Comparison of ENCODE assay signal across 18 cellular contexts in the genomic region with DNA sequence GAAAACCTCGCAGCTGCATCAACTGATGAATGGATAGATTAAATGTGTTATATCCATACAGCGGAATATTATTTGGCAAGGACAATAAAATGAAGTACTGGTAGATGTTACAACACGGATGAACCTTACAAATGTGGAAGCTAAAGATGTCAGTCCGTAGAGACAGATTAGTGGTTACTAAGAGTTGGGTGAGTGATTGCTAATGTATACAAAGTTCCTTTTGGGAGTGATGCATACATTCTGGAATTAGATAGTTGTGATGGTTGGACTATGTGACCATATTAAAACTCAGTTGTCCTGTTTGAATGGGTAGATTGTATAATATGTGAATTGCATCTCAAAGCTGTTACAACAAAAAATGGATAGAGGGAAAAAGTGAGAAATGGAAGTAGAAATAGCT. TPM values are rescaled to one million over a fixed set of nuclear protein-coding genes. Genes with fewer than 3 reads are reported as not detected.
DNase-seq lines count a peak whose midpoint lies in the region; ATAC-seq and TF ChIP-seq lines count a peak whose summit lies in the region.
"Had no signal": no experiment of that assay in that cellular context is flagged by ENCODE, and none has a peak within 500 bp of the region (broad histone marks: within the 10 kb centered on the region; RNA-seq: fewer than 3 reads in every experiment).

No MANE protein-coding gene starts in this region.

- H4K20me1 ChIP-seq in DND-41 (ENCODE audit: insufficient read depth, low read length) (peaks cover 23% of the 10 kb centered on the region), OCI-LY1 (ENCODE audit: insufficient read depth, low read length) (no peaks in the 10 kb centered on the region; the same call in 1 of the 2 replicates), fibroblast of lung (ENCODE audit: control insufficient read depth, extremely low read depth, insufficient read depth, low read length) (no peaks in the 10 kb centered on the region)

- DNase-seq in DND-41 = no peak
- peak in 1 of 2 donors; percentile 10 for DNase-seq in fibroblast of lung (ENCODE audit: low read depth in 2 of 2)
- DNase-seq in right cardiac atrium = no peak
- no peak for DNase-seq in iPS-NIHi11 (ENCODE audit: low spot score)
- no peak for DNase-seq in esophagus muscularis mucosa (ENCODE audit: extremely low spot score)
- DNase-seq: activated naive CD4-positive, alpha-beta T cell; AML-193; dorsolateral prefrontal cortex; hippocampal formation; NCI-H748 treated with DMSO at 0.1 percent for 48 hours; ovary; stimulated activated CD4-positive, alpha-beta T cell treated with anti-CD3 and anti-CD28 coated beads, Interleukin-4, amount 100 ng/mL, for 4 hours had no signal

- peaks cover 15% of the 10 kb centered on the region for H3K36me3 ChIP-seq in ACC112 (ENCODE audit: insufficient read depth, low read length)
- peaks cover 54% of the 10 kb centered on the region for H3K36me3 ChIP-seq in DND-41 (ENCODE audit: insufficient read depth, low read length)
- peaks cover 49% of the 10 kb centered on the region for H3K36me3 ChIP-seq in OCI-LY1 (ENCODE audit: insufficient read depth, low read length)
- H3K36me3 ChIP-seq in fibroblast of lung (ENCODE audit: control insufficient read depth, insufficient read depth, low read length) = peaks cover 2% of the 10 kb centered on the region
- H3K36me3 ChIP-seq in esophagus muscularis mucosa = peaks cover 7 to 33% (median 21%) of the 10 kb centered on the region in 4 donors
- H3K36me3 ChIP-seq: breast epithelium, ovary had no signal

- H3K79me2 ChIP-seq in ACC112 (ENCODE audit: control insufficient read depth, insufficient read depth, low read length, unreplicated experiment) = peaks cover 50% of the 10 kb centered on the region
- peaks cover 69% of the 10 kb centered on the region for H3K79me2 ChIP-seq in DND-41 (ENCODE audit: insufficient read depth, low read length)
- peaks cover 53% of the 10 kb centered on the region for H3K79me2 ChIP-seq in OCI-LY1 (ENCODE audit: insufficient read depth, low read length)
- H3K79me2 ChIP-seq in fibroblast of lung (ENCODE audit: control insufficient read depth, insufficient read depth, low read length) = peaks cover 56% of the 10 kb centered on the region

- H3K9ac ChIP-seq in DND-41 (ENCODE audit: low read depth, low read length) (no peak overlapping the region), OCI-LY1 (ENCODE audit: low read length) (no peak overlapping the region; the same call in 1 of the 2 replicates), fibroblast of lung (ENCODE audit: insufficient read depth, low read length) (no peak overlapping the region)

- intact Hi-C loops in right cardiac atrium (cut with DNase I) (no loop called here), esophagus muscularis mucosa (cut with DNase I) (no loop called here)

- no peaks in the 10 kb centered on the region for H3K9me3 ChIP-seq in DND-41 (ENCODE audit: insufficient read depth, low read length, severe bottlenecking)
- no peaks in the 10 kb centered on the region for H3K9me3 ChIP-seq in OCI-LY1 (ENCODE audit: low read length)
- no peaks in the 10 kb centered on the region for H3K9me3 ChIP-seq in fibroblast of lung (ENCODE audit: control insufficient read depth, insufficient read depth, low read depth, low read length)
- H3K9me3 ChIP-seq in right cardiac atrium (ENCODE audit: control insufficient read depth, low read length) = no peaks in the 10 kb centered on the region
- H3K9me3 ChIP-seq in esophagus muscularis mucosa = no peaks in the 10 kb centered on the region
- H3K9me3 ChIP-seq: breast epithelium, ovary had no signal

- no peak for TF ChIP-seq CTCF in DND-41 (IDR thresholded peaks at IDR 0.05; ENCODE audit: borderline replicate concordance, extremely low read depth, low read length, poor library complexity, severe bottlenecking)
- TF ChIP-seq CTCF in OCI-LY1 (IDR thresholded peaks at IDR 0.05; ENCODE audit: low read length) = no peak
- no peak for TF ChIP-seq CTCF in fibroblast of lung (conservative IDR thresholded peaks at IDR 0.05 in 1 of 2, IDR thresholded peaks at IDR 0.05 in 1 of 2; ENCODE audit: low read depth in 1 of 2, low read length in 2 of 2)
- TF ChIP-seq CTCF in esophagus muscularis mucosa (IDR thresholded peaks at IDR 0.05) = no peak

- no peak overlapping the region for H2AFZ ChIP-seq in ACC112 (ENCODE audit: low read length, unreplicated experiment)
- no peak overlapping the region for H2AFZ ChIP-seq in DND-41 (ENCODE audit: low read depth, low read length)
- no peak overlapping the region for H2AFZ ChIP-seq in OCI-LY1 (ENCODE audit: low read length)
- no peak overlapping the region for H2AFZ ChIP-seq in fibroblast of lung (ENCODE audit: low read length)

- WGBS in right cardiac atrium = 86% methylated on average over 4 of the region's 4 CpGs
- WGBS in esophagus muscularis mucosa = 86% methylated on average over 4 of the region's 4 CpGs

- H3K4me3 ChIP-seq in ACC112 (ENCODE audit: low read depth, low read length) = peak overlapping the region; percentile 98
- H3K4me3 ChIP-seq in DND-41 (ENCODE audit: low read depth in 1 of 2, low read length in 2 of 2) = peak overlapping the region in 1 of 2 experiments; percentile 97; a peak in 1 of 4 replicates
- H3K4me3 ChIP-seq in OCI-LY1 (ENCODE audit: low read depth, low read length, poor library complexity, severe bottlenecking) = peak overlapping the region; percentile 96
- H3K4me3 ChIP-seq in fibroblast of lung (replicated peaks in 1 of 4; ENCODE audit: control extremely low read depth in 1 of 4, insufficient read depth in 1 of 4, low read depth in 3 of 4, low read length in 4 of 4) = peak overlapping the region in 2 of 4 experiments; percentile 3 to 91
- H3K4me3 ChIP-seq in right cardiac atrium (ENCODE audit: low read length) = no peak overlapping the region
- no peak overlapping the region for H3K4me3 ChIP-seq in esophagus muscularis mucosa
- H3K4me3 ChIP-seq: ovary, skin epidermis had no signal

- H3K27ac ChIP-seq in ACC112 (ENCODE audit: low read depth, low read length) = no peak overlapping the region
- no peak overlapping the region for H3K27ac ChIP-seq in DND-41 (ENCODE audit: low read length)
- H3K27ac ChIP-seq in OCI-LY1 (ENCODE audit: low read depth, low read length, poor library complexity, severe bottlenecking) = no peak overlapping the region
- no peak overlapping the region for H3K27ac ChIP-seq in fibroblast of lung (ENCODE audit: insufficient read depth, low read length)
- no peak overlapping the region for H3K27ac ChIP-seq in right cardiac atrium (ENCODE audit: low read length)
- H3K27ac ChIP-seq in esophagus muscularis mucosa (replicated peaks in 1 of 4) = no peak overlapping the region
- H3K27ac ChIP-seq: breast epithelium, dorsolateral prefrontal cortex, ovary, skin epidermis had no signal

- no peaks in the 10 kb centered on the region for H3K9me2 ChIP-seq in OCI-LY1 (ENCODE audit: low read depth, low read length)

- no peaks in the 10 kb centered on the region for H3F3A ChIP-seq in OCI-LY1 (ENCODE audit: insufficient read depth, low read length)

- H3K27me3 ChIP-seq in ACC112 (ENCODE audit: insufficient read depth, low read length) = no peaks in the 10 kb centered on the region
- H3K27me3 ChIP-seq in DND-41 (ENCODE audit: insufficient read depth, low read length, poor library complexity) = no peaks in the 10 kb centered on the region
- no peaks in the 10 kb centered on the region for H3K27me3 ChIP-seq in OCI-LY1 (ENCODE audit: insufficient read depth, low read length)
- no peaks in the 10 kb centered on the region for H3K27me3 ChIP-seq in fibroblast of lung (ENCODE audit: control insufficient read depth, insufficient read depth, low read length)
- no peaks in the 10 kb centered on the region for H3K27me3 ChIP-seq in right cardiac atrium (ENCODE audit: control insufficient read depth, insufficient read depth)
- no peaks in the 10 kb centered on the region for H3K27me3 ChIP-seq in esophagus muscularis mucosa
- H3K27me3 ChIP-seq: breast epithelium, dorsolateral prefrontal cortex, ovary had no signal

- no peak for TF ChIP-seq EP300 in esophagus muscularis mucosa (IDR thresholded peaks at IDR 0.05)

- ATAC-seq in DND-41 (ENCODE audit: insufficient read depth, low read depth) = no peak
- no peak for ATAC-seq in right cardiac atrium
- no peak for ATAC-seq in HG03097 (IDR thresholded peaks at IDR 0.05; ENCODE audit: low FRiP score, unreplicated experiment)
- ATAC-seq: HCT116 had no signal

- peak overlapping the region; percentile 69 for H3K4me2 ChIP-seq in DND-41 (ENCODE audit: insufficient read depth, low read length)
- peak overlapping the region; percentile 90 for H3K4me2 ChIP-seq in OCI-LY1 (ENCODE audit: low read length)
- peak overlapping the region; percentile 59 for H3K4me2 ChIP-seq in fibroblast of lung (ENCODE audit: extremely low read depth, insufficient read depth, low read length)

- TF ChIP-seq POLR2A in esophagus muscularis mucosa (IDR thresholded peaks at IDR 0.05; ENCODE audit: low read depth) = no peak

- H3K4me1 ChIP-seq in ACC112 (ENCODE audit: control insufficient read depth, insufficient read depth, low read length, unreplicated experiment) (peaks cover 17% of the 10 kb centered on the region), DND-41 (ENCODE audit: insufficient read depth, low read length) (peaks cover 35% of the 10 kb centered on the region), OCI-LY1 (ENCODE audit: insufficient read depth, low read length, severe bottlenecking) (peaks cover 28% of the 10 kb centered on the region), fibroblast of lung (ENCODE audit: control insufficient read depth, extremely low read depth, insufficient read depth, low read length) (no peaks in the 10 kb centered on the region), right cardiac atrium (ENCODE audit: control insufficient read depth, insufficient read depth, low read length) (no peaks in the 10 kb centered on the region), esophagus muscularis mucosa (peaks cover 3 to 32% (median 26%) of the 10 kb centered on the region in 4 donors)
- H3K4me1 ChIP-seq: breast epithelium had no signal

RNA-seq across cellular contexts. Expression of gene FIP1L1, which starts 2.8 kb away (rescaled TPM):
- total RNA-seq in fibroblast of lung (75.8 and 98.3 TPM in 2 replicates), right cardiac atrium (10 to 100 TPM; 27.9 to 33.6 (median 31.5) TPM), esophagus muscularis mucosa (10 to 100 TPM; 31.9 to 44.4 (median 39.6) TPM)
- polyA plus RNA-seq in fibroblast of lung (22.3 and 39.7 TPM in 2 replicates), right cardiac atrium (24.8 TPM)
- 48.0 and 64.3 TPM in 2 replicates for polyA plus RNA-seq in fibroblast of lung (2012)
- 31.3 and 44.8 TPM in 2 replicates for polyA minus RNA-seq in fibroblast of lung (ENCODE audit: low replicate concordance)

RNA-seq across cellular contexts. Expression of gene SCFD2, which starts 14.4 kb away (rescaled TPM):
- total RNA-seq in fibroblast of lung (12.3 and 23.1 TPM in 2 replicates), right cardiac atrium (10 to 100 TPM in 3 of 4 donors, 1 to 10 TPM in 1; 7.9 to 11.1 (median 10.2) TPM), esophagus muscularis mucosa (10 to 100 TPM; 10.0 to 15.7 (median 12.7) TPM)
- polyA plus RNA-seq in fibroblast of lung (16.2 and 34.6 TPM in 2 replicates), right cardiac atrium (4.5 TPM)
- polyA plus RNA-seq in fibroblast of lung (2012) = 16.9 and 35.9 TPM in 2 replicates
- 53.6 and 79.5 TPM in 2 replicates for polyA minus RNA-seq in fibroblast of lung (ENCODE audit: low replicate concordance)

Comparison
In these comparisons a context has a peak if more than half of its experiments do, and no peak if none do; other contexts are left out.
1. H3K4me3 ChIP-seq: peak in ACC112 (single experiment) and OCI-LY1 (single experiment); none in right cardiac atrium (single experiment) and esophagus muscularis mucosa (0 of 4).
2. Peak in every context shown above with its lines, with median percentiles within 50 percentile points of each other: H3K4me2 ChIP-seq.